10 cellular contexts compared by ENCODE assay signal in the genomic region with DNA sequence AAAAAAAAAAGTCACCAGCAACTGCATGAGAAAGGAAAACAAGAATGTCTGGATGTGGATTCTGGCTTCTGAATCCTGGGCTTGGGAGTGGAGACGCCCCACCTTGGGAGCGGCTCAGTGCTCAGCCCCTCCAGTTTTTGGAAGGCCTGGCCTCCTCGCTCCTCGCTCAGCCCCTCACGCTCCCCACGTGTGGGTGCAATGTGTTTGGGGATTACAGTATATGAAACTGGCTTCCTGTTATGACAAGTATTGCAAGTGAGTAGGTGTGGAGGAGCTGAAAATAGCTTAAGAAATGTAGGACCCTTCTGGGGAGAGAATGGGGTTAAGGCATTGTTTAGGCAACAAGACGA.
DNase-seq lines count a peak whose midpoint lies in the region; ATAC-seq and TF ChIP-seq lines count a peak whose summit lies in the region.
"Had no signal": no experiment of that assay in that cellular context is flagged by ENCODE, and none has a peak within 500 bp of the region (broad histone marks: within the 10 kb centered on the region; RNA-seq: fewer than 3 reads in every experiment).

No MANE protein-coding gene starts in this region.

- peak; percentile 55 to 66 for DNase-seq in stimulated activated CD8-positive, alpha-beta memory T cell treated with anti-CD3 and anti-CD28 coated beads, Interleukin-2, amount 100 ng/mL, for 48 hours (ENCODE audit: low read depth in 2 of 2)
- DNase-seq in nephron progenitor cell = no peak
- no peak for DNase-seq in body of pancreas
- DNase-seq in LoVo (ENCODE audit: low spot score) = no peak
- DNase-seq: heart left ventricle had no signal

- H3K27me3 ChIP-seq in OCI-LY1 (ENCODE audit: insufficient read depth, low read length) = no peaks in the 10 kb centered on the region
- H3K27me3 ChIP-seq in body of pancreas = no peaks in the 10 kb centered on the region
- H3K27me3 ChIP-seq: heart left ventricle had no signal

- H3K4me3 ChIP-seq in OCI-LY1 (ENCODE audit: low read depth, low read length, poor library complexity, severe bottlenecking) (no peak overlapping the region), body of pancreas (no peak overlapping the region)
- H3K4me3 ChIP-seq: heart left ventricle had no signal

- H3F3A ChIP-seq in OCI-LY1 (ENCODE audit: insufficient read depth, low read length) = no peaks in the 10 kb centered on the region

- H2AFZ ChIP-seq in OCI-LY1 (ENCODE audit: low read length) = no peak overlapping the region

- ATAC-seq in GM19395 (IDR thresholded peaks at IDR 0.05; ENCODE audit: unreplicated experiment) (peak; percentile 54), HG02610 (IDR thresholded peaks at IDR 0.05; ENCODE audit: unreplicated experiment) (no peak), body of pancreas (no peak)
- ATAC-seq: heart left ventricle had no signal

- H3K4me3 Mint-ChIP-seq in brain (peak overlapping the region in 4 of 5 experiments; percentile 7 to 72 (median 40)), nephron progenitor cell (no peak overlapping the region)

- no peaks in the 10 kb centered on the region for H4K20me1 ChIP-seq in OCI-LY1 (ENCODE audit: insufficient read depth, low read length)

- TF ChIP-seq CTCF in OCI-LY1 (IDR thresholded peaks at IDR 0.05; ENCODE audit: low read length) (no peak), brain (conservative IDR thresholded peaks at IDR 0.05) (no peak), nephron progenitor cell (IDR thresholded peaks at IDR 0.05) (no peak), body of pancreas (IDR thresholded peaks at IDR 0.05) (no peak)

- peak overlapping the region in 4 of 5 experiments; percentile 83 to 98 (median 92) for H3K27ac Mint-ChIP-seq in brain
- H3K27ac Mint-ChIP-seq in nephron progenitor cell = no peak overlapping the region

- H3K4me2 ChIP-seq in OCI-LY1 (ENCODE audit: low read length) = peak overlapping the region; percentile 5; the same call in 1 of the 2 replicates

- intact Hi-C loops in body of pancreas (cut with DNase I) = no loop called here

- TF ChIP-seq POLR2A in body of pancreas (IDR thresholded peaks at IDR 0.05) = no peak

- H3K36me3 Mint-ChIP-seq in brain = no peaks in the 10 kb centered on the region
- no peaks in the 10 kb centered on the region for H3K36me3 Mint-ChIP-seq in nephron progenitor cell (ENCODE audit: low read depth)

- H3K27ac ChIP-seq in OCI-LY1 (ENCODE audit: low read depth, low read length, poor library complexity, severe bottlenecking) = no peak overlapping the region
- no peak overlapping the region for H3K27ac ChIP-seq in body of pancreas
- H3K27ac ChIP-seq: VCaP had no signal

- H3K36me3 ChIP-seq in OCI-LY1 (ENCODE audit: insufficient read depth, low read length) (no peaks in the 10 kb centered on the region; the same call in 1 of the 2 replicates), body of pancreas (replicated peaks in 1 of 2; ENCODE audit: insufficient read depth in 1 of 2, low read depth in 2 of 2) (no peaks in the 10 kb centered on the region)
- H3K36me3 ChIP-seq: heart left ventricle had no signal

- H3K4me1 ChIP-seq in OCI-LY1 (ENCODE audit: insufficient read depth, low read length, severe bottlenecking) = peaks cover 54% of the 10 kb centered on the region
- H3K4me1 ChIP-seq in body of pancreas = no peaks in the 10 kb centered on the region

- H3K9me2 ChIP-seq in OCI-LY1 (ENCODE audit: low read depth, low read length) = no peaks in the 10 kb centered on the region

- peaks cover 0 to 6% (median 0%) of the 10 kb centered on the region in 5 experiments for H3K9me3 Mint-ChIP-seq in brain
- H3K9me3 Mint-ChIP-seq in nephron progenitor cell = peaks cover 5% of the 10 kb centered on the region

- peaks cover 36% of the 10 kb centered on the region for H3K4me1 Mint-ChIP-seq in brain
- H3K4me1 Mint-ChIP-seq in nephron progenitor cell = peaks cover 57% of the 10 kb centered on the region

- H3K79me2 ChIP-seq in OCI-LY1 (ENCODE audit: insufficient read depth, low read length) = no peaks in the 10 kb centered on the region

- no peaks in the 10 kb centered on the region for H3K9me3 ChIP-seq in OCI-LY1 (ENCODE audit: low read length)
- no peaks in the 10 kb centered on the region for H3K9me3 ChIP-seq in body of pancreas
- H3K9me3 ChIP-seq: heart left ventricle had no signal

- 86 to 90% methylated on average over 7 of the region's 7 CpGs for WGBS in body of pancreas, 2 donors

- H3K27me3 Mint-ChIP-seq in brain = peaks cover 3% of the 10 kb centered on the region
- H3K27me3 Mint-ChIP-seq in nephron progenitor cell (ENCODE audit: low read depth, poor library complexity) = peaks cover 4% of the 10 kb centered on the region

- no peak overlapping the region for H3K9ac ChIP-seq in OCI-LY1 (ENCODE audit: low read length)

Comparison
In these comparisons a context has a peak if more than half of its experiments do, and no peak if none do; other contexts are left out.
1. DNase-seq: peak in stimulated activated CD8-positive, alpha-beta memory T cell treated with anti-CD3 and anti-CD28 coated beads, Interleukin-2, amount 100 ng/mL, for 48 hours (2 of 2); none in nephron progenitor cell (single experiment), body of pancreas (0 of 4) and LoVo (single experiment).